Comparison of ENCODE assay signal across 14 cellular contexts in genomic region chr1:231966983-231967382, GRCh38.
DNase-seq lines count a peak whose midpoint lies in the region; ATAC-seq and TF ChIP-seq lines count a peak whose summit lies in the region.
"Had no signal": no experiment of that assay in that cellular context is flagged by ENCODE, and none has a peak within 500 bp of the region (broad histone marks: within the 10 kb centered on the region; RNA-seq: fewer than 3 reads in every experiment).

No MANE protein-coding gene starts in this region.

- H3K27ac ChIP-seq in HCT116 (ENCODE audit: low read depth, low read length) (no peak overlapping the region), neural progenitor cell (no peak overlapping the region)
- H3K27ac ChIP-seq: SJCRH30 had no signal

- CTCF ChIA-PET in HCT116 (lab: Charles Lee) (no interaction called here), WTC11 (lab: Charles Lee) (no interaction called here)

- H3K4me1 ChIP-seq in HCT116 (ENCODE audit: control insufficient read depth in 1 of 2, insufficient read depth in 2 of 2, low read length in 2 of 2): no peaks in the 10 kb centered on the region
- H3K4me1 ChIP-seq in neural progenitor cell: peaks cover 11% of the 10 kb centered on the region

- intact Hi-C loops in HCT116 (cut with micrococcal nuclease): no loop called here

- no peaks in the 10 kb centered on the region for H3K79me2 ChIP-seq in HCT116 (ENCODE audit: insufficient read depth, low read length)
- H3K79me2 ChIP-seq in neural progenitor cell (ENCODE audit: low read depth): no peaks in the 10 kb centered on the region

- H3K9me3 ChIP-seq in HCT116 (ENCODE audit: control insufficient read depth in 1 of 2, insufficient read depth in 1 of 2, low read depth in 1 of 2, low read length in 2 of 2) (no peaks in the 10 kb centered on the region), neural progenitor cell (ENCODE audit: low read depth) (no peaks in the 10 kb centered on the region), T-helper 17 cell (ENCODE audit: control insufficient read depth, low read length, poor library complexity, severe bottlenecking) (no peaks in the 10 kb centered on the region)

- H3K9ac ChIP-seq in HCT116 (ENCODE audit: low read length): no peak overlapping the region
- no peak overlapping the region for H3K9ac ChIP-seq in neural progenitor cell

- TF ChIP-seq CTCF in HCT116 (IDR thresholded peaks at IDR 0.05 in 2 of 3, conservative IDR thresholded peaks at IDR 0.05 in 1 of 3; ENCODE audit: borderline replicate concordance in 1 of 3, insufficient read depth in 1 of 3, low read depth in 2 of 3, low read length in 2 of 3): peak; percentile 13 to 40 (median 16); a peak in 1 of 6 replicates
- no peak for TF ChIP-seq CTCF in WTC11 (IDR thresholded peaks at IDR 0.05)
- peak; percentile 4 for TF ChIP-seq CTCF in neural progenitor cell (IDR thresholded peaks at IDR 0.05)

- no peak overlapping the region for H3K4me3 Mint-ChIP-seq in WTC11
- no peak overlapping the region for H3K4me3 Mint-ChIP-seq in neural progenitor cell
- no peak overlapping the region for H3K4me3 Mint-ChIP-seq in T-helper 17 cell
- H3K4me3 Mint-ChIP-seq: CD4-positive, alpha-beta memory T cell had no signal

- RAD21 ChIA-PET in HCT116 (lab: Charles Lee; ENCODE audit: low non-redundant PET in 1 of 2, low total read pairs in 2 of 2, uncharacterized antibody in 2 of 2, unreplicated experiment in 2 of 2): no interaction called here

- H4K20me1 ChIP-seq in HCT116 (ENCODE audit: insufficient read depth) (no peaks in the 10 kb centered on the region), neural progenitor cell (ENCODE audit: low read depth) (no peaks in the 10 kb centered on the region)

- TF ChIP-seq RAD21 in HCT116 (IDR thresholded peaks at IDR 0.05; ENCODE audit: low read depth): peak; percentile 32

- no peaks in the 10 kb centered on the region for H3F3A ChIP-seq in neural progenitor cell (ENCODE audit: low read depth)

- TF ChIP-seq POLR2A in HCT116 (IDR thresholded peaks at IDR 0.05; ENCODE audit: borderline replicate concordance, extremely low read depth, insufficient read depth, insufficient read length): no peak

- ATAC-seq in HCT116: peak; percentile 64; the same call in 1 of the 2 replicates
- ATAC-seq in WTC11: peak; percentile 67
- ATAC-seq in T-helper 17 cell: no peak

- H3K27ac Mint-ChIP-seq in WTC11 (no peak overlapping the region), neural progenitor cell (no peak overlapping the region), T-helper 17 cell (no peak overlapping the region)
- H3K27ac Mint-ChIP-seq: CD4-positive, alpha-beta memory T cell had no signal

- no peak overlapping the region for H3K4me2 ChIP-seq in HCT116 (ENCODE audit: low read length)
- H3K4me2 ChIP-seq in neural progenitor cell: no peak overlapping the region

- H3K27me3 ChIP-seq in HCT116 (ENCODE audit: insufficient read depth, low read length) (no peaks in the 10 kb centered on the region), neural progenitor cell (no peaks in the 10 kb centered on the region)
- H3K27me3 ChIP-seq: SJCRH30 had no signal

- peaks cover 7% of the 10 kb centered on the region for H3K4me1 Mint-ChIP-seq in WTC11
- H3K4me1 Mint-ChIP-seq in neural progenitor cell: peaks cover 16% of the 10 kb centered on the region
- peaks cover 8% of the 10 kb centered on the region for H3K4me1 Mint-ChIP-seq in T-helper 17 cell

- H3K9me3 Mint-ChIP-seq in WTC11 (peaks cover 5% of the 10 kb centered on the region), neural progenitor cell (no peaks in the 10 kb centered on the region)

- H3K27me3 Mint-ChIP-seq in WTC11 (ENCODE audit: low read depth) (no peaks in the 10 kb centered on the region), neural progenitor cell (ENCODE audit: insufficient read depth, low read depth) (no peaks in the 10 kb centered on the region), T-helper 17 cell (no peaks in the 10 kb centered on the region)
- H3K27me3 Mint-ChIP-seq: CD4-positive, alpha-beta memory T cell had no signal

- DNase-seq in NCI-H146 (lab: John Stamatoyannopoulos, UW) (peak; percentile 29), NCI-H146 treated with DMSO at 0.1 percent for 48 hours (lab: John Stamatoyannopoulos, UW; ENCODE audit: unreplicated experiment) (no peak), HCT116 (ENCODE audit: low read depth, low spot score) (no peak), WTC11 (ENCODE audit: low spot score) (peak; percentile 21), neural progenitor cell (ENCODE audit: low spot score) (no peak), SIG-M5 treated with dmso at 0.1 percent for 504 hours (lab: John Stamatoyannopoulos, UW; ENCODE audit: unreplicated experiment) (no peak), T-helper 17 cell (no peak)
- DNase-seq in activated naive CD4-positive, alpha-beta T cell treated with Interleukin-2 at 50 U/mL for 16 hours: no peak
- DNase-seq: CD4-positive, alpha-beta memory T cell; MV-4-11; NCI-H1930; NCI-H345; NCI-H524 treated with DMSO at 0.1 percent for 48 hours; SJCRH30 had no signal

- H3K36me3 ChIP-seq in HCT116 (ENCODE audit: control insufficient read depth in 1 of 2, insufficient read depth in 2 of 2, low read length in 2 of 2) (no peaks in the 10 kb centered on the region), neural progenitor cell (no peaks in the 10 kb centered on the region)
- H3K36me3 ChIP-seq: SJCRH30 had no signal

- no peaks in the 10 kb centered on the region for H3K9me2 ChIP-seq in HCT116 (ENCODE audit: insufficient read depth)

- H3K36me3 Mint-ChIP-seq in WTC11 (peaks cover 4% of the 10 kb centered on the region; the same call in 1 of the 2 replicates), neural progenitor cell (no peaks in the 10 kb centered on the region), T-helper 17 cell (ENCODE audit: low read depth) (no peaks in the 10 kb centered on the region)

- H3K4me3 ChIP-seq in HCT116 (replicated peaks in 1 of 2; ENCODE audit: low read depth in 1 of 2, low read length in 2 of 2) (no peak overlapping the region), neural progenitor cell (no peak overlapping the region)
- H3K4me3 ChIP-seq: SJCRH30 had no signal

- no peak overlapping the region for H2AFZ ChIP-seq in HCT116 (ENCODE audit: low read depth, low read length, poor library complexity, severe bottlenecking)
- H2AFZ ChIP-seq in neural progenitor cell (replicated peaks): no peak overlapping the region

- POLR2A ChIA-PET in HCT116 (lab: Charles Lee): no interaction called here
- POLR2A ChIA-PET in WTC11 (lab: Charles Lee): no interaction called here

- no TSS peak for BruUV-seq in HCT116 (replicated peaks; lab: Mats Ljungman, UMichigan)

TF ChIP-seq in HCT116, 20 proteins besides CTCF, POLR2A, EP300 and RAD21 (continues in another document):
- TF ChIP-seq ATF3 (IDR thresholded peaks at IDR 0.05) (no peak), ZFX (IDR thresholded peaks at IDR 0.05) (no peak), ELF1 (IDR thresholded peaks at IDR 0.05; ENCODE audit: borderline replicate concordance, low read depth) (no peak), SP1 (IDR thresholded peaks at IDR 0.05; ENCODE audit: low read depth) (no peak), FOSL1 (IDR thresholded peaks at IDR 0.05; ENCODE audit: low read depth) (no peak), JUND (IDR thresholded peaks at IDR 0.05) (no peak), CBX3 (IDR thresholded peaks at IDR 0.05; ENCODE audit: low read depth) (no peak), TCF7L2 (IDR thresholded peaks at IDR 0.05; ENCODE audit: borderline replicate concordance, extremely low read depth, insufficient read depth, insufficient read length) (no peak)

TF ChIP-seq in WTC11, 78 proteins besides CTCF, POLR2A, EP300 and RAD21:
- no peak for TF ChIP-seq CBFB (CRISPR knock-in tag; IDR thresholded peaks at IDR 0.05; ENCODE audit: low read depth)
- TF ChIP-seq OVOL2 (CRISPR knock-in tag; IDR thresholded peaks at IDR 0.05; ENCODE audit: borderline replicate concordance): no peak
- TF ChIP-seq MXD4 (CRISPR knock-in tag; IDR thresholded peaks at IDR 0.05; ENCODE audit: borderline replicate concordance): no peak
- TF ChIP-seq JUN (CRISPR knock-in tag; IDR thresholded peaks at IDR 0.05): no peak

Comparison
In these comparisons a context has a peak if more than half of its experiments do, and no peak if none do; other contexts are left out.
1. DNase-seq: peak in NCI-H146 (single experiment) and WTC11 (single experiment); none in NCI-H146 treated with DMSO at 0.1 percent for 48 hours (single experiment), HCT116 (single experiment), neural progenitor cell (single experiment), SIG-M5 treated with dmso at 0.1 percent for 504 hours (single experiment), activated naive CD4-positive, alpha-beta T cell treated with Interleukin-2 at 50 U/mL for 16 hours (single experiment) and T-helper 17 cell (0 of 3).